Comparison of ENCODE assay signal across 8 cellular contexts in genomic region chr17:68354310-68354709, GRCh38.
DNase-seq lines count a peak whose midpoint lies in the region; ATAC-seq and TF ChIP-seq lines count a peak whose summit lies in the region.
"Not testable (repeated sequence)": the region's sequence is repeated elsewhere in the genome, so short reads cannot be mapped to it uniquely, and the experiment has no call there.

No MANE protein-coding gene starts in this region.

- not testable (repeated sequence) for H3K4me3 Mint-ChIP-seq in activated T-cell treated with anti-CD3 and anti-CD28 coated beads, Interleukin-2, amount 50 U/mL, for 72 hours
- peak overlapping the region; percentile 15 for H3K4me3 Mint-ChIP-seq in natural killer cell treated with Interleukin-12 subunit alpha and Interleukin-12 subunit beta and Interleukin-15 and Interleukin-18, amount 100 ng/mL, for 72 hours

- not testable (repeated sequence) for H2AFZ ChIP-seq in ACC112 (ENCODE audit: low read length, unreplicated experiment)

- DNase-seq in COLO829 (ENCODE audit: low spot score) = peak; percentile 16
- DNase-seq in HS-27A (ENCODE audit: low read depth) = peak; percentile 27
- peak; percentile 13 for DNase-seq in RWPE1 (ENCODE audit: low spot score)
- not testable (repeated sequence) for DNase-seq in activated T-cell treated with anti-CD3 and anti-CD28 coated beads, Interleukin-2, amount 50 U/mL, for 72 hours; natural killer cell treated with Interleukin-12 subunit alpha and Interleukin-12 subunit beta and Interleukin-15 and Interleukin-18, amount 100 ng/mL, for 72 hours (ENCODE audit: low spot score)
- DNase-seq in dedifferentiated amniotic fluid mesenchymal stem cell (ENCODE audit: extremely low spot score) = peak; percentile 75
- DNase-seq in foreskin keratinocyte = peak in 1 of 2 donors; percentile 33

- ATAC-seq in activated T-cell treated with anti-CD3 and anti-CD28 coated beads, Interleukin-2, amount 50 U/mL, for 72 hours (replicated peaks in 1 of 2); natural killer cell treated with Interleukin-12 subunit alpha and Interleukin-12 subunit beta and Interleukin-15 and Interleukin-18, amount 100 ng/mL, for 72 hours: not testable (repeated sequence)
- ATAC-seq in foreskin keratinocyte = peak; percentile 28

- H3K4me1 ChIP-seq in ACC112 (ENCODE audit: control insufficient read depth, insufficient read depth, low read length, unreplicated experiment) = peaks cover 25% of the 10 kb centered on the region
- H3K4me1 ChIP-seq in foreskin keratinocyte = not testable (repeated sequence)

- not testable (repeated sequence) for H3K36me3 ChIP-seq in ACC112 (ENCODE audit: insufficient read depth, low read length)

- not testable (repeated sequence) for H3K36me3 Mint-ChIP-seq in activated T-cell treated with anti-CD3 and anti-CD28 coated beads, Interleukin-2, amount 50 U/mL, for 72 hours (ENCODE audit: insufficient read depth in 2 of 2); natural killer cell treated with Interleukin-12 subunit alpha and Interleukin-12 subunit beta and Interleukin-15 and Interleukin-18, amount 100 ng/mL, for 72 hours

- peak overlapping the region; percentile 50; the same call in 1 of the 2 replicates for H3K4me3 ChIP-seq in ACC112 (ENCODE audit: low read depth, low read length)

- not testable (repeated sequence) for TF ChIP-seq CTCF in RWPE1 (conservative IDR thresholded peaks at IDR 0.05; ENCODE audit: low read depth); foreskin keratinocyte (conservative IDR thresholded peaks at IDR 0.05)

- peak overlapping the region; percentile 93 for H3K27ac ChIP-seq in ACC112 (ENCODE audit: low read depth, low read length)
- not testable (repeated sequence) for H3K27ac ChIP-seq in RWPE1, foreskin keratinocyte

- H3K79me2 ChIP-seq in ACC112 (ENCODE audit: control insufficient read depth, insufficient read depth, low read length, unreplicated experiment) = not testable (repeated sequence)

- peaks cover 71% of the 10 kb centered on the region for H3K4me1 Mint-ChIP-seq in activated T-cell treated with anti-CD3 and anti-CD28 coated beads, Interleukin-2, amount 50 U/mL, for 72 hours (ENCODE audit: low read depth)
- H3K4me1 Mint-ChIP-seq in natural killer cell treated with Interleukin-12 subunit alpha and Interleukin-12 subunit beta and Interleukin-15 and Interleukin-18, amount 100 ng/mL, for 72 hours (ENCODE audit: low read depth in 2 of 2) = peaks cover 63 to 66% of the 10 kb centered on the region in 2 donors

- not testable (repeated sequence) for H3K27me3 Mint-ChIP-seq in activated T-cell treated with anti-CD3 and anti-CD28 coated beads, Interleukin-2, amount 50 U/mL, for 72 hours (ENCODE audit: low read depth); natural killer cell treated with Interleukin-12 subunit alpha and Interleukin-12 subunit beta and Interleukin-15 and Interleukin-18, amount 100 ng/mL, for 72 hours

- not testable (repeated sequence) for H3K27me3 ChIP-seq in ACC112 (ENCODE audit: insufficient read depth, low read length); foreskin keratinocyte

- peak overlapping the region; percentile 80 for H3K27ac Mint-ChIP-seq in activated T-cell treated with anti-CD3 and anti-CD28 coated beads, Interleukin-2, amount 50 U/mL, for 72 hours
- peak overlapping the region; percentile 35 to 42 for H3K27ac Mint-ChIP-seq in natural killer cell treated with Interleukin-12 subunit alpha and Interleukin-12 subunit beta and Interleukin-15 and Interleukin-18, amount 100 ng/mL, for 72 hours

- not testable (repeated sequence) for H3K9me3 Mint-ChIP-seq in activated T-cell treated with anti-CD3 and anti-CD28 coated beads, Interleukin-2, amount 50 U/mL, for 72 hours; natural killer cell treated with Interleukin-12 subunit alpha and Interleukin-12 subunit beta and Interleukin-15 and Interleukin-18, amount 100 ng/mL, for 72 hours

- CTCF ChIA-PET in RWPE1 (lab: Yijun Ruan, JAX) = not testable (repeated sequence)

- POLR2A ChIA-PET in RWPE1 (lab: Yijun Ruan, JAX; ENCODE audit: low non-redundant PET) = not testable (repeated sequence)
